8 cellular contexts compared by ENCODE assay signal in the genomic region with DNA sequence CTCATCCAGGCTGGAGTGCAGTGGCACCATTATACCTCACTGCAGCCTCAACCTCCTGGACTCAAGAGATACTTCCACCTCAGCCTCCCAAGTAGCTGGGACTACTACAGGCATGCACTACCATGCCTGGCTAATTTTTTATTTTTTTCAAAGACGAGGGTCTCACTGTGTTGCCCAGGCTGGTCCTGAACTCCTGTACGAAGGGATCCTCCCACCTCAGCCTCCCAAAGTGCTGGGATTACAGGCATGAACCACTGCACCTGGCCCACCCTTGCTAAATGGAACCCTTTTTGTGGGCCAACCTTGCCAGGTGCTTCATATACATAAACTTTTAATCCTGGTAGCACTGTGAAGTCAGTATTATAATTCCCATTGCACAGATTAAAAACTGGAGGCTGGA. TPM values are rescaled to one million over a fixed set of nuclear protein-coding genes. Genes with fewer than 3 reads are reported as not detected.
A peak's percentile ranks its signal among the peaks of the same experiment; 100 is the strongest.
DNase-seq lines count a peak whose midpoint lies in the region; ATAC-seq and TF ChIP-seq lines count a peak whose summit lies in the region.

No MANE protein-coding gene starts in this region.

- H3K4me1 ChIP-seq in iPS-20b (ENCODE audit: insufficient read depth, low read length) (peaks cover 12% of the 10 kb centered on the region), stomach (peaks cover 19 to 36% (median 31%) of the 10 kb centered on the region in 4 donors)

- DNase-seq in T-helper 1 cell: no peak
- no peak for DNase-seq in activated T-helper 1 cell treated with anti-CD3 and anti-CD28 coated beads, Interleukin-12 subunit alpha, Interleukin-12 subunit beta, Interleukin-2, Interleukin-4 antibody, amounts not matched to agents 30 ng/mL and 10 ng/mL and 1 ng/mL, durations not matched to agents 14 hours and 24 hours and 36 hours (ENCODE audit: low spot score)
- no peak for DNase-seq in stomach
- DNase-seq in RKO (ENCODE audit: low spot score): no peak
- DNase-seq in DMS79 treated with DMSO at 0.1 percent for 48 hours (lab: John Stamatoyannopoulos, UW): no peak

- TF ChIP-seq EP300 in stomach (IDR thresholded peaks at IDR 0.05): no peak

- no peak for TF ChIP-seq POLR2A in stomach (IDR thresholded peaks at IDR 0.05)

- H3K27me3 ChIP-seq in iPS-20b (ENCODE audit: insufficient read depth, low read length) (no peaks in the 10 kb centered on the region), stomach (no peaks in the 10 kb centered on the region)

- peaks cover 8% of the 10 kb centered on the region for H3K36me3 Mint-ChIP-seq in T-helper 1 cell treated with Interleukin-12 subunit alpha and Interleukin-12 subunit beta and Interleukin-4 antibody, amounts not matched to agents 30 μg/mL and 1 μg/mL, for 36 hours (ENCODE audit: low read depth)
- H3K36me3 Mint-ChIP-seq in activated T-helper 1 cell treated with anti-CD3 and anti-CD28 coated beads, Interleukin-12 subunit alpha, Interleukin-12 subunit beta, Interleukin-2, Interleukin-4 antibody, amounts not matched to agents 30 ng/mL and 10 ng/mL and 1 ng/mL, durations not matched to agents 14 hours and 24 hours and 36 hours (ENCODE audit: low read depth): peaks cover 13% of the 10 kb centered on the region

- H3K36me3 ChIP-seq in iPS-20b (ENCODE audit: insufficient read depth, low read depth, low read length) (peaks cover 30% of the 10 kb centered on the region), stomach (peaks cover 18 to 30% (median 28%) of the 10 kb centered on the region in 4 donors)

- H3K4me3 Mint-ChIP-seq in T-helper 1 cell treated with Interleukin-12 subunit alpha and Interleukin-12 subunit beta and Interleukin-4 antibody, amounts not matched to agents 30 μg/mL and 1 μg/mL, for 36 hours: peak overlapping the region; percentile 96
- H3K4me3 Mint-ChIP-seq in activated T-helper 1 cell treated with anti-CD3 and anti-CD28 coated beads, Interleukin-12 subunit alpha, Interleukin-12 subunit beta, Interleukin-2, Interleukin-4 antibody, amounts not matched to agents 30 ng/mL and 10 ng/mL and 1 ng/mL, durations not matched to agents 14 hours and 24 hours and 36 hours: peak overlapping the region; percentile 97

- H3K9me3 Mint-ChIP-seq in T-helper 1 cell treated with Interleukin-12 subunit alpha and Interleukin-12 subunit beta and Interleukin-4 antibody, amounts not matched to agents 30 μg/mL and 1 μg/mL, for 36 hours: no peaks in the 10 kb centered on the region
- H3K9me3 Mint-ChIP-seq in activated T-helper 1 cell treated with anti-CD3 and anti-CD28 coated beads, Interleukin-12 subunit alpha, Interleukin-12 subunit beta, Interleukin-2, Interleukin-4 antibody, amounts not matched to agents 30 ng/mL and 10 ng/mL and 1 ng/mL, durations not matched to agents 14 hours and 24 hours and 36 hours: no peaks in the 10 kb centered on the region

- H3K4me3 ChIP-seq in iPS-20b (ENCODE audit: low read length): peak overlapping the region; percentile 87
- H3K4me3 ChIP-seq in stomach: peak overlapping the region; percentile 75 to 82 (median 80)

- H3K9ac ChIP-seq in iPS-20b (ENCODE audit: low read depth, low read length): peak overlapping the region; percentile 80; the same call in 1 of the 2 replicates

- intact Hi-C loops in activated T-helper 1 cell treated with anti-CD3 and anti-CD28 coated beads, Interleukin-12 subunit alpha, Interleukin-12 subunit beta, Interleukin-2, Interleukin-4 antibody, amounts not matched to agents 30 ng/mL and 10 ng/mL and 1 ng/mL, durations not matched to agents 14 hours and 24 hours and 36 hours (cut with micrococcal nuclease): no loop called here
- intact Hi-C loops in stomach (cut with DNase I; ENCODE audit: low total_unique reads): no loop called here

- H3K4me1 Mint-ChIP-seq in T-helper 1 cell treated with Interleukin-12 subunit alpha and Interleukin-12 subunit beta and Interleukin-4 antibody, amounts not matched to agents 30 μg/mL and 1 μg/mL, for 36 hours (ENCODE audit: low read depth): peaks cover 19% of the 10 kb centered on the region
- peaks cover 14% of the 10 kb centered on the region for H3K4me1 Mint-ChIP-seq in activated T-helper 1 cell treated with anti-CD3 and anti-CD28 coated beads, Interleukin-12 subunit alpha, Interleukin-12 subunit beta, Interleukin-2, Interleukin-4 antibody, amounts not matched to agents 30 ng/mL and 10 ng/mL and 1 ng/mL, durations not matched to agents 14 hours and 24 hours and 36 hours (ENCODE audit: low read depth)

- peaks cover 3% of the 10 kb centered on the region for H3K27me3 Mint-ChIP-seq in T-helper 1 cell treated with Interleukin-12 subunit alpha and Interleukin-12 subunit beta and Interleukin-4 antibody, amounts not matched to agents 30 μg/mL and 1 μg/mL, for 36 hours (ENCODE audit: low read depth)
- no peaks in the 10 kb centered on the region for H3K27me3 Mint-ChIP-seq in activated T-helper 1 cell treated with anti-CD3 and anti-CD28 coated beads, Interleukin-12 subunit alpha, Interleukin-12 subunit beta, Interleukin-2, Interleukin-4 antibody, amounts not matched to agents 30 ng/mL and 10 ng/mL and 1 ng/mL, durations not matched to agents 14 hours and 24 hours and 36 hours (ENCODE audit: insufficient read depth)

- WGBS in stomach, 5 donors: 50 to 70% (median 67%) methylated on average over 2 of the region's 2 CpGs

- H3K27ac ChIP-seq in iPS-20b (ENCODE audit: low read length) (no peak overlapping the region), stomach (peak overlapping the region in 3 of 5 donors; percentile 89)

- no peak for TF ChIP-seq CTCF in stomach (IDR thresholded peaks at IDR 0.05)

- no peak for ATAC-seq in GM18868 (IDR thresholded peaks at IDR 0.05; ENCODE audit: unreplicated experiment)

- H3K9me3 ChIP-seq in iPS-20b (ENCODE audit: insufficient read depth, low read depth, low read length): no peaks in the 10 kb centered on the region
- no peaks in the 10 kb centered on the region for H3K9me3 ChIP-seq in stomach

- H3K27ac Mint-ChIP-seq in T-helper 1 cell treated with Interleukin-12 subunit alpha and Interleukin-12 subunit beta and Interleukin-4 antibody, amounts not matched to agents 30 μg/mL and 1 μg/mL, for 36 hours: peak overlapping the region; percentile 80
- H3K27ac Mint-ChIP-seq in activated T-helper 1 cell treated with anti-CD3 and anti-CD28 coated beads, Interleukin-12 subunit alpha, Interleukin-12 subunit beta, Interleukin-2, Interleukin-4 antibody, amounts not matched to agents 30 ng/mL and 10 ng/mL and 1 ng/mL, durations not matched to agents 14 hours and 24 hours and 36 hours: peak overlapping the region; percentile 84

RNA-seq across cellular contexts. Expression of a gene that starts 1.0 kb away (rescaled TPM):
- 74.8 and 75.7 TPM in 2 replicates for total RNA-seq in activated T-helper 1 cell treated with anti-CD3 and anti-CD28 coated beads, Interleukin-12 subunit alpha, Interleukin-12 subunit beta, Interleukin-2, Interleukin-4 antibody, amounts not matched to agents 30 ng/mL and 10 ng/mL and 1 ng/mL, durations not matched to agents 14 hours and 24 hours and 36 hours
- 100 to 1,000 TPM in 1 of 5 donors, 10 to 100 TPM in 4; 48.7 to 107 (median 76.8) TPM for total RNA-seq in stomach
- 100 to 1,000 TPM in 1 of 3 donors, 10 to 100 TPM in 2; 76.3 to 111 (median 86.0) TPM for polyA plus RNA-seq in stomach

RNA-seq across cellular contexts. Expression of a gene that starts 41.7 kb away (rescaled TPM):
- total RNA-seq in activated T-helper 1 cell treated with anti-CD3 and anti-CD28 coated beads, Interleukin-12 subunit alpha, Interleukin-12 subunit beta, Interleukin-2, Interleukin-4 antibody, amounts not matched to agents 30 ng/mL and 10 ng/mL and 1 ng/mL, durations not matched to agents 14 hours and 24 hours and 36 hours: 9.6 and 11.2 TPM in 2 replicates
- 10 to 100 TPM in 3 of 5 donors, 1 to 10 TPM in 1, not detected in 1; 6.7 to 16.5 (median 13.8) TPM for total RNA-seq in stomach
- 1 to 10 TPM; 2.2 to 3.9 (median 2.6) TPM for polyA plus RNA-seq in stomach
